ENCODE assay signal across 20 cellular contexts in genomic region chr12:114952573-114953196, GRCh38.
A peak's percentile ranks its signal among the peaks of the same experiment; 100 is the strongest.
DNase-seq lines count a peak whose midpoint lies in the region; ATAC-seq and TF ChIP-seq lines count a peak whose summit lies in the region.
"Had no signal": no experiment of that assay in that cellular context is flagged by ENCODE, and none has a peak within 500 bp of the region (broad histone marks: within the 10 kb centered on the region; RNA-seq: fewer than 3 reads in every experiment).

No MANE protein-coding gene starts in this region.

- no peak overlapping the region for H3K9ac ChIP-seq in fibroblast of lung (ENCODE audit: insufficient read depth, low read length)

- no peaks in the 10 kb centered on the region for H3K9me3 ChIP-seq in fibroblast of lung (ENCODE audit: control insufficient read depth, insufficient read depth, low read depth, low read length)
- H3K9me3 ChIP-seq: transverse colon had no signal

- DNase-seq in M059J (ENCODE audit: low read depth) (peak; percentile 48), fibroblast of lung (ENCODE audit: low read depth in 2 of 2) (peak in 1 of 2 donors; percentile 90), sciatic nerve (ENCODE audit: low spot score) (no peak), OCI-M2 (lab: John Stamatoyannopoulos, UW; ENCODE audit: unreplicated experiment) (no peak), DMS114 treated with DMSO at 0.1 percent for 48 hours (lab: John Stamatoyannopoulos, UW; ENCODE audit: unreplicated experiment) (no peak)
- DNase-seq: ACHN; activated CD8-positive, alpha-beta T cell treated with anti-CD3 and anti-CD28 coated beads for 36 hours; activated T-cell treated with anti-CD3 and anti-CD28 coated beads, Interleukin-2, amount 50 U/mL, for 72 hours; CD8-positive, alpha-beta memory T cell; DND-41; NCI-H82; stimulated activated CD4-positive, alpha-beta T cell treated with anti-CD3 and anti-CD28 coated beads, Interleukin-12 subunit alpha, Interleukin-12 subunit beta, amount 100 ng/mL, for 4 hours; stimulated activated naive B cell treated with anti-CD40 and anti-IgM and Interleukin-4, amounts not matched to agents 10 μg/mL and 1 μg/mL and 100 μg/mL, for 72 hours; transverse colon had no signal

- peak overlapping the region; percentile 73 for H2AFZ ChIP-seq in fibroblast of lung (ENCODE audit: low read length)

- H3K27ac ChIP-seq in fibroblast of lung (ENCODE audit: insufficient read depth, low read length) (no peak overlapping the region), layer of hippocampus (ENCODE audit: low read depth, low read length) (peak overlapping the region; percentile 21)
- H3K27ac ChIP-seq: coronary artery, epithelial cell of prostate, transverse colon, VCaP had no signal

- H3K36me3 ChIP-seq in fibroblast of lung (ENCODE audit: control insufficient read depth, insufficient read depth, low read length): no peaks in the 10 kb centered on the region
- H3K36me3 ChIP-seq: transverse colon had no signal

- no peak overlapping the region for H3K4me3 ChIP-seq in fibroblast of lung (replicated peaks in 1 of 4; ENCODE audit: control extremely low read depth in 1 of 4, insufficient read depth in 1 of 4, low read depth in 3 of 4, low read length in 4 of 4)
- H3K4me3 ChIP-seq: coronary artery, transverse colon had no signal

- intact Hi-C loops in sciatic nerve (cut with DNase I): no loop called here

- no peaks in the 10 kb centered on the region for H3K4me1 ChIP-seq in fibroblast of lung (ENCODE audit: control insufficient read depth, extremely low read depth, insufficient read depth, low read length)
- H3K4me1 ChIP-seq: transverse colon had no signal

- H4K20me1 ChIP-seq in fibroblast of lung (ENCODE audit: control insufficient read depth, extremely low read depth, insufficient read depth, low read length): no peaks in the 10 kb centered on the region

- no peaks in the 10 kb centered on the region for H3K79me2 ChIP-seq in fibroblast of lung (ENCODE audit: control insufficient read depth, insufficient read depth, low read length)

- H3K27me3 ChIP-seq in fibroblast of lung (ENCODE audit: control insufficient read depth, insufficient read depth, low read length) (no peaks in the 10 kb centered on the region), layer of hippocampus (ENCODE audit: control insufficient read depth, insufficient read depth, low read length) (no peaks in the 10 kb centered on the region)
- H3K27me3 ChIP-seq: transverse colon had no signal

- H3K4me2 ChIP-seq in fibroblast of lung (ENCODE audit: extremely low read depth, insufficient read depth, low read length): peak overlapping the region; percentile 29

- TF ChIP-seq CTCF in fibroblast of lung (conservative IDR thresholded peaks at IDR 0.05 in 1 of 2, IDR thresholded peaks at IDR 0.05 in 1 of 2; ENCODE audit: low read depth in 1 of 2, low read length in 2 of 2): no peak

- ATAC-seq in sciatic nerve (peak; percentile 58), HG02678 (IDR thresholded peaks at IDR 0.05; ENCODE audit: unreplicated experiment) (no peak), HG02970 (IDR thresholded peaks at IDR 0.05; ENCODE audit: low FRiP score, unreplicated experiment) (no peak)
- ATAC-seq: activated CD8-positive, alpha-beta T cell treated with anti-CD3 and anti-CD28 coated beads for 36 hours; activated T-cell treated with anti-CD3 and anti-CD28 coated beads, Interleukin-2, amount 50 U/mL, for 72 hours; stimulated activated naive B cell treated with anti-CD40 and anti-IgM and Interleukin-4, amounts not matched to agents 10 μg/mL and 1 μg/mL and 100 μg/mL, for 72 hours had no signal
